ENCODE assay signal across 8 cellular contexts in genomic region chr17:82242977-82243647, GRCh38. TPM values are rescaled to one million over a fixed set of nuclear protein-coding genes. Genes with fewer than 3 reads are reported as not detected.
A peak's percentile ranks its signal among the peaks of the same experiment; 100 is the strongest.
DNase-seq lines count a peak whose midpoint lies in the region; ATAC-seq and TF ChIP-seq lines count a peak whose summit lies in the region.

No MANE protein-coding gene starts in this region.

- H3K4me3 Mint-ChIP-seq in activated CD4-positive, alpha-beta memory T cell treated with anti-CD3 and anti-CD28 coated beads for 36 hours = no peak overlapping the region

- intact Hi-C loops in activated CD4-positive, alpha-beta memory T cell treated with anti-CD3 and anti-CD28 coated beads for 36 hours (cut with micrococcal nuclease) = no loop called here
- intact Hi-C loops in sciatic nerve (cut with DNase I) = no loop called here

- TF ChIP-seq CTCF in GM20000 (IDR thresholded peaks at IDR 0.05; ENCODE audit: extremely low read depth, missing control alignments) = no peak

- DNase-seq in ELR (ENCODE audit: low read depth) (peak; percentile 75), globus pallidus (ENCODE audit: low spot score) (peak; percentile 78), sciatic nerve (ENCODE audit: low spot score) (peak; percentile 89), GM20000 (ENCODE audit: low spot score) (no peak), iPS-NIHi11 (ENCODE audit: low spot score) (no peak), NOMO-1 treated with dmso at 0.1 percent for 144 hours (lab: John Stamatoyannopoulos, UW; ENCODE audit: unreplicated experiment) (no peak), HEK293T (ENCODE audit: extremely low spot score) (no peak)
- DNase-seq in activated CD4-positive, alpha-beta memory T cell treated with anti-CD3 and anti-CD28 coated beads for 36 hours = no peak

- H3K36me3 Mint-ChIP-seq in activated CD4-positive, alpha-beta memory T cell treated with anti-CD3 and anti-CD28 coated beads for 36 hours = peaks cover 55% of the 10 kb centered on the region

- peaks cover 54% of the 10 kb centered on the region for H3K4me1 Mint-ChIP-seq in activated CD4-positive, alpha-beta memory T cell treated with anti-CD3 and anti-CD28 coated beads for 36 hours (ENCODE audit: low read depth)

- POLR2A ChIA-PET in activated CD4-positive, alpha-beta memory T cell treated with anti-CD3 and anti-CD28 coated beads for 36 hours (lab: Charles Lee) = interaction anchor here (0.9 to 3.8 kb wide), 2 partner anchors 11 to 55 kb away, joined by 3 to 18 read pairs; no protein-coding TSS in a partner anchor
- POLR2A ChIA-PET in HEK293T (lab: Yijun Ruan, JAX) = interaction anchor here (0.7 to 2.6 kb wide), 3 partner anchors 21 to 51 kb away, joined by 3 to 11 read pairs (median 3); no protein-coding TSS in a partner anchor

- no peaks in the 10 kb centered on the region for H3K9me3 Mint-ChIP-seq in activated CD4-positive, alpha-beta memory T cell treated with anti-CD3 and anti-CD28 coated beads for 36 hours

- no peaks in the 10 kb centered on the region for H3K27me3 Mint-ChIP-seq in activated CD4-positive, alpha-beta memory T cell treated with anti-CD3 and anti-CD28 coated beads for 36 hours

- peak; percentile 51 for ATAC-seq in sciatic nerve

- CTCF ChIA-PET in activated CD4-positive, alpha-beta memory T cell treated with anti-CD3 and anti-CD28 coated beads for 36 hours (lab: Charles Lee) = interaction anchor here (0.8 to 2.1 kb wide), 6 partner anchors 10 to 212 kb away, joined by 3 to 5 read pairs (median 3); partner anchors contain the start of gene RAC3
- CTCF ChIA-PET in HEK293T (lab: Yijun Ruan, JAX) = no interaction called here

- peak overlapping the region; percentile 18 for H3K27ac Mint-ChIP-seq in activated CD4-positive, alpha-beta memory T cell treated with anti-CD3 and anti-CD28 coated beads for 36 hours

TF ChIP-seq in HEK293T, 16 proteins besides CTCF, POLR2A, EP300 and RAD21:
- TF ChIP-seq L3MBTL2 (conservative IDR thresholded peaks at IDR 0.05) (no peak), ELF4 (IDR thresholded peaks at IDR 0.05) (no peak), FOXM1 (IDR thresholded peaks at IDR 0.05; ENCODE audit: borderline replicate concordance) (no peak), PKNOX1 (IDR thresholded peaks at IDR 0.05) (no peak), BHLHE40 (IDR thresholded peaks at IDR 0.05; ENCODE audit: borderline replicate concordance) (no peak), HDGF (IDR thresholded peaks at IDR 0.05; ENCODE audit: borderline replicate concordance) (no peak), ARNT (IDR thresholded peaks at IDR 0.05) (no peak), NFRKB (IDR thresholded peaks at IDR 0.05) (no peak), FOXA1 (IDR thresholded peaks at IDR 0.05) (no peak), ZNF384 (IDR thresholded peaks at IDR 0.05) (no peak)

RNA-seq across cellular contexts. Expression of gene SLC16A3, which starts 14.3 kb away (rescaled TPM):
- 10 to 100 TPM; 97.4 to 99.7 TPM for total RNA-seq in activated CD4-positive, alpha-beta memory T cell treated with anti-CD3 and anti-CD28 coated beads for 36 hours
- 53.1 TPM for total RNA-seq in sciatic nerve

RNA-seq across cellular contexts. Expression of gene CSNK1D, which starts 30.4 kb away (rescaled TPM):
- total RNA-seq in activated CD4-positive, alpha-beta memory T cell treated with anti-CD3 and anti-CD28 coated beads for 36 hours = 100 to 1,000 TPM; 110 to 111 TPM
- 152 TPM for total RNA-seq in sciatic nerve

RNA-seq across cellular contexts. Expression of gene CCDC57, which starts 30.5 kb away (rescaled TPM):
- total RNA-seq in activated CD4-positive, alpha-beta memory T cell treated with anti-CD3 and anti-CD28 coated beads for 36 hours = 10 to 100 TPM; 49.6 to 51.7 TPM
- 50.6 TPM for total RNA-seq in sciatic nerve

Comparison
In these comparisons a context has a peak if more than half of its experiments do, and no peak if none do; other contexts are left out.
1. DNase-seq: peak in ELR (single experiment), globus pallidus (single experiment) and sciatic nerve (single experiment); none in activated CD4-positive, alpha-beta memory T cell treated with anti-CD3 and anti-CD28 coated beads for 36 hours (single experiment), GM20000 (single experiment), iPS-NIHi11 (single experiment), NOMO-1 treated with dmso at 0.1 percent for 144 hours (single experiment) and HEK293T (single experiment).